28 cellular contexts compared by ENCODE assay signal in the genomic region with DNA sequence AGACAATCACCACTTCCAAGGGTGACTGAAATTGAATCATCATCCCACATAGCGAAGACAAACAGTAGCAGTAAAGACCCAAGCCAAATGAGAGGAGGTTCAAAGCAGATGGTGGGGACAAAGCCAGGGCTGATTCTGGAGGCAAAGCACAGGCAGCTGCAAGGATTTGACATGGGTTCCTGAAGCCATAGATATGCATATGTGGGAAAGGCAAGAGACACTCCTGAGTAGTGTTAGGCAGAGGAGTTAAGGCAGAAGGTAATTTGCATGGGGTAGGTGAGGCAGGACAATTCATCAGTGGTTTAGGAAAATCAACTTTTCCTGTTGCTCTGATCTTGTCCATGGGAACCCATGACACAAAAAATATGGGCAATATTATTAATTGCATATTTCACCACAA.
"Had no signal": no experiment of that assay in that cellular context is flagged by ENCODE, and none has a peak within 500 bp of the region (broad histone marks: within the 10 kb centered on the region; RNA-seq: fewer than 3 reads in every experiment).

No MANE protein-coding gene starts in this region.

- DNase-seq: activated CD4-positive, alpha-beta memory T cell treated with anti-CD3 and anti-CD28 coated beads, Interleukin-2, amount 10 ng/mL, durations not matched to agents 7 days and 5 days; activated CD4-positive, alpha-beta T cell treated with anti-CD3 and anti-CD28 coated beads for 1 hour; activated CD4-positive, alpha-beta T cell treated with anti-CD3 and anti-CD28 coated beads for 4 hours; activated CD4-positive, alpha-beta T cell treated with anti-CD3 and anti-CD28 coated beads, Interleukin-2, amount 10 ng/mL, durations not matched to agents 7 days and 5 days; activated CD4-positive, alpha-beta T cell treated with anti-CD3 and anti-CD28 coated beads, Interleukin-2, amount 50 U/mL, for 4 hours; activated CD8-positive, alpha-beta memory T cell treated with anti-CD3 and anti-CD28 coated beads, Interleukin-2, amount 50 U/mL, for 48 hours; activated gamma-delta T cell; activated naive CD4-positive, alpha-beta T cell; activated naive CD4-positive, alpha-beta T cell treated with anti-CD3 and anti-CD28 coated beads, Interleukin-2, amount 10 ng/mL, durations not matched to agents 7 days and 5 days; activated naive CD8-positive, alpha-beta T cell treated with anti-CD3 and anti-CD28 coated beads, Interleukin-2, amount 10 ng/mL, durations not matched to agents 7 days and 5 days; activated T-cell treated with anti-CD3 and anti-CD28 coated beads for 4 hours; activated T-cell treated with anti-CD3 and anti-CD28 coated beads, Interleukin-2, amount 50 U/mL, for 24 hours; activated T-cell treated with anti-CD3 and anti-CD28 coated beads, Interleukin-2, amount 50 U/mL, for 72 hours; central memory CD4-positive, alpha-beta T cell; cerebellar nuclear complex; colonic mucosa; effector CD8-positive, alpha-beta T cell; esophagus squamous epithelium; foreskin melanocyte; heart right ventricle; T-helper 2 cell had no signal

- H3K4me3 ChIP-seq: ascending aorta, breast epithelium, cardiac muscle cell, colonic mucosa, esophagus squamous epithelium, gastroesophageal sphincter, heart right ventricle had no signal

- H3K4me1 Mint-ChIP-seq: activated CD4-positive, alpha-beta memory T cell treated with anti-CD3 and anti-CD28 coated beads, Interleukin-2, amount 10 ng/mL, durations not matched to agents 7 days and 5 days; activated CD4-positive, alpha-beta T cell treated with anti-CD3 and anti-CD28 coated beads, Interleukin-2, amount 10 ng/mL, durations not matched to agents 7 days and 5 days; activated naive CD4-positive, alpha-beta T cell treated with anti-CD3 and anti-CD28 coated beads, Interleukin-2, amount 10 ng/mL, durations not matched to agents 7 days and 5 days; activated naive CD8-positive, alpha-beta T cell treated with anti-CD3 and anti-CD28 coated beads, Interleukin-2, amount 10 ng/mL, durations not matched to agents 7 days and 5 days; brain had no signal

- H3K36me3 Mint-ChIP-seq: activated naive CD4-positive, alpha-beta T cell treated with anti-CD3 and anti-CD28 coated beads, Interleukin-2, amount 10 ng/mL, durations not matched to agents 7 days and 5 days; activated naive CD4-positive, alpha-beta T cell treated with anti-CD3 and anti-CD28 coated beads, Interleukin-2, amount 50 U/mL, for 72 hours; activated naive CD8-positive, alpha-beta T cell treated with anti-CD3 and anti-CD28 coated beads, Interleukin-2, amount 10 ng/mL, durations not matched to agents 7 days and 5 days; brain had no signal

- H3K9me3 ChIP-seq: ascending aorta, breast epithelium, colonic mucosa, esophagus squamous epithelium, gastroesophageal sphincter, heart right ventricle had no signal

- H3K36me3 ChIP-seq: ascending aorta, breast epithelium, cardiac muscle cell, colonic mucosa, esophagus squamous epithelium, gastroesophageal sphincter, heart right ventricle had no signal

- H3K4me1 ChIP-seq: ascending aorta, breast epithelium, colonic mucosa, esophagus squamous epithelium, gastroesophageal sphincter, heart right ventricle had no signal

- H3K9me3 Mint-ChIP-seq: activated CD4-positive, alpha-beta memory T cell treated with anti-CD3 and anti-CD28 coated beads, Interleukin-2, amount 10 ng/mL, durations not matched to agents 7 days and 5 days; activated CD4-positive, alpha-beta T cell treated with anti-CD3 and anti-CD28 coated beads, Interleukin-2, amount 10 ng/mL, durations not matched to agents 7 days and 5 days; activated naive CD4-positive, alpha-beta T cell treated with anti-CD3 and anti-CD28 coated beads, Interleukin-2, amount 10 ng/mL, durations not matched to agents 7 days and 5 days; activated naive CD4-positive, alpha-beta T cell treated with anti-CD3 and anti-CD28 coated beads, Interleukin-2, amount 50 U/mL, for 72 hours; activated naive CD8-positive, alpha-beta T cell treated with anti-CD3 and anti-CD28 coated beads, Interleukin-2, amount 10 ng/mL, durations not matched to agents 7 days and 5 days; activated T-cell treated with anti-CD3 and anti-CD28 coated beads, Interleukin-2, amount 50 U/mL, for 24 hours; brain had no signal

- H3K27ac Mint-ChIP-seq: activated CD4-positive, alpha-beta memory T cell treated with anti-CD3 and anti-CD28 coated beads, Interleukin-2, amount 10 ng/mL, durations not matched to agents 7 days and 5 days; activated CD4-positive, alpha-beta T cell treated with anti-CD3 and anti-CD28 coated beads, Interleukin-2, amount 10 ng/mL, durations not matched to agents 7 days and 5 days; activated naive CD4-positive, alpha-beta T cell treated with anti-CD3 and anti-CD28 coated beads, Interleukin-2, amount 10 ng/mL, durations not matched to agents 7 days and 5 days; activated naive CD4-positive, alpha-beta T cell treated with anti-CD3 and anti-CD28 coated beads, Interleukin-2, amount 50 U/mL, for 72 hours; activated naive CD8-positive, alpha-beta T cell treated with anti-CD3 and anti-CD28 coated beads, Interleukin-2, amount 10 ng/mL, durations not matched to agents 7 days and 5 days; activated T-cell treated with anti-CD3 and anti-CD28 coated beads, Interleukin-2, amount 50 U/mL, for 24 hours; activated T-cell treated with anti-CD3 and anti-CD28 coated beads, Interleukin-2, amount 50 U/mL, for 72 hours; brain had no signal

- H3K27me3 ChIP-seq: ascending aorta, breast epithelium, cardiac muscle cell, colonic mucosa, esophagus squamous epithelium, gastroesophageal sphincter, heart right ventricle had no signal

- ATAC-seq: activated naive CD4-positive, alpha-beta T cell treated with anti-CD3 and anti-CD28 coated beads, Interleukin-2, amount 50 U/mL, for 72 hours; activated T-cell treated with anti-CD3 and anti-CD28 coated beads, Interleukin-2, amount 50 U/mL, for 72 hours; gastroesophageal sphincter; heart right ventricle had no signal

- H3K4me3 Mint-ChIP-seq: activated CD4-positive, alpha-beta memory T cell treated with anti-CD3 and anti-CD28 coated beads, Interleukin-2, amount 10 ng/mL, durations not matched to agents 7 days and 5 days; activated CD4-positive, alpha-beta T cell treated with anti-CD3 and anti-CD28 coated beads, Interleukin-2, amount 10 ng/mL, durations not matched to agents 7 days and 5 days; activated naive CD4-positive, alpha-beta T cell treated with anti-CD3 and anti-CD28 coated beads, Interleukin-2, amount 10 ng/mL, durations not matched to agents 7 days and 5 days; activated naive CD8-positive, alpha-beta T cell treated with anti-CD3 and anti-CD28 coated beads, Interleukin-2, amount 10 ng/mL, durations not matched to agents 7 days and 5 days; activated T-cell treated with anti-CD3 and anti-CD28 coated beads, Interleukin-2, amount 50 U/mL, for 24 hours; activated T-cell treated with anti-CD3 and anti-CD28 coated beads, Interleukin-2, amount 50 U/mL, for 72 hours; brain had no signal

- H3K27me3 Mint-ChIP-seq: activated CD4-positive, alpha-beta memory T cell treated with anti-CD3 and anti-CD28 coated beads, Interleukin-2, amount 10 ng/mL, durations not matched to agents 7 days and 5 days; activated CD4-positive, alpha-beta T cell treated with anti-CD3 and anti-CD28 coated beads, Interleukin-2, amount 10 ng/mL, durations not matched to agents 7 days and 5 days; activated naive CD4-positive, alpha-beta T cell treated with anti-CD3 and anti-CD28 coated beads, Interleukin-2, amount 10 ng/mL, durations not matched to agents 7 days and 5 days; activated naive CD8-positive, alpha-beta T cell treated with anti-CD3 and anti-CD28 coated beads, Interleukin-2, amount 10 ng/mL, durations not matched to agents 7 days and 5 days; activated T-cell treated with anti-CD3 and anti-CD28 coated beads, Interleukin-2, amount 50 U/mL, for 24 hours; brain had no signal

- H3K27ac ChIP-seq: ascending aorta, breast epithelium, cardiac muscle cell, colonic mucosa, epithelial cell of prostate, esophagus squamous epithelium, gastroesophageal sphincter, heart right ventricle had no signal
